In the genomic region with DNA sequence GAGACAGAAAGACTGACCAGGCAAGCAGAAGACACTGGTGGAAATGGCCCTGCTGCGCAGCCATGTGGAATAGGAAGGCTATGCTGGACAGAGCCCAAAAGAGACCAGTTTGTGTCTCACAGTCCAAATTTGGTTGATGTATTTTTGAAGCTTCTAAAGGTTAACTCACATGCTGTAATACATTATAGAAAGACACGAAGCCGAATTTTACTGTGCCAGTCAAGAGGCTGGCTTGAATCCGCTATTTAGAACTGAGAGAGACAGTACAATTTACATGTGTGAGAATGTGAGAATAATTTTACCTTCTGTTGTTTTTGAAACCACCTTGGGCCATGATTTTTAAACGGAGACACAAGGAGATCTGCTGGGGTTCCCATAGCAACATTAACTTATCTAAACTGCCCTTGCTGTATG, we compare ENCODE assay signal across 1 cellular context.
TF ChIP-seq lines count a peak whose summit lies in the region.

No MANE protein-coding gene starts in this region.

TF ChIP-seq in SK-N-SH treated with all-trans-retinoic acid at 6 μM for 48 hours, 23 proteins besides CTCF, POLR2A, EP300 and RAD21 (continued from another document):
- TF ChIP-seq ARNTL (CRISPR knock-in tag; IDR thresholded peaks at IDR 0.05; ENCODE audit: borderline replicate concordance, low read depth) (no peak), ZC3H10 (CRISPR knock-in tag; IDR thresholded peaks at IDR 0.05) (no peak), RARB (CRISPR knock-in tag; IDR thresholded peaks at IDR 0.05) (no peak)
